Comparison of ENCODE assay signal across 22 cellular contexts in the genomic region with DNA sequence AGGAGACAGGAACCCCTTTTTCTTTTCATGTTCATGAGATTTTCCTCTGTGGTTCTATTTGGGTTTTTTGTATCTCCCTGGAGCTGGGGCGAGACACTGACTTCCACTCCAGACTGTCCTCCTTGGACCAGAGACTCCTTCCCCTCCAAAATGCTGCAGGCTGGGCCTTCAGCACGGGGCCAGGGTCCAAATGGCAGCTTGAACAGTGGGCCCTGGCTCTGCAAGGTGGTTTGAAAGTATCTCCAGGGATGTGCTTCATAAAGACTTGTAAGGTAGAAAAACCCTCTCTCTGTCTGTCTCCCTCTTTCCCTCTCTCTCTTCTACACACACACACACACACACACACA.
DNase-seq lines count a peak whose midpoint lies in the region; ATAC-seq, FAIRE-seq and TF ChIP-seq lines count a peak whose summit lies in the region.
"Had no signal": no experiment of that assay in that cellular context is flagged by ENCODE, and none has a peak within 500 bp of the region (broad histone marks: within the 10 kb centered on the region; RNA-seq: fewer than 3 reads in every experiment).

No MANE protein-coding gene starts in this region.

- no peaks in the 10 kb centered on the region for H3K9me3 ChIP-seq in SJSA1 (replicated peaks)
- H3K9me3 ChIP-seq in endothelial cell of umbilical vein (replicated peaks; ENCODE audit: control insufficient read depth, insufficient read depth, low read length), result no peaks in the 10 kb centered on the region
- no peaks in the 10 kb centered on the region for H3K9me3 ChIP-seq in suprapubic skin

- H3K27ac ChIP-seq in SJSA1, result peak overlapping the region; percentile 46; the same call in 1 of the 2 replicates
- H3K27ac ChIP-seq in endothelial cell of umbilical vein (ENCODE audit: insufficient read depth, low read depth, low read length), result no peak overlapping the region
- no peak overlapping the region for H3K27ac ChIP-seq in suprapubic skin
- H3K27ac ChIP-seq in dorsolateral prefrontal cortex, result no peak overlapping the region

- 83% methylated on average over 2 of the region's 2 CpGs for WGBS in suprapubic skin

- no TSS peak for BruUV-seq in endothelial cell of umbilical vein (replicated peaks; lab: Mats Ljungman, UMichigan)

- H3K27me3 ChIP-seq in SJSA1 (replicated peaks) (no peaks in the 10 kb centered on the region), endothelial cell of umbilical vein (ENCODE audit: control insufficient read depth in 2 of 2, insufficient read depth in 2 of 2, low read length in 2 of 2) (no peaks in the 10 kb centered on the region), suprapubic skin (no peaks in the 10 kb centered on the region), dorsolateral prefrontal cortex (no peaks in the 10 kb centered on the region)

- no peaks in the 10 kb centered on the region for H3K9me1 ChIP-seq in endothelial cell of umbilical vein (replicated peaks; ENCODE audit: control insufficient read depth, extremely low read depth, insufficient read depth, low read length)

- H3K4me3 ChIP-seq in SJSA1, result no peak overlapping the region
- no peak overlapping the region for H3K4me3 ChIP-seq in endothelial cell of umbilical vein (replicated peaks in 1 of 3; ENCODE audit: insufficient read depth in 1 of 3, low read depth in 1 of 3, low read length in 3 of 3)
- H3K4me3 ChIP-seq in suprapubic skin, result no peak overlapping the region
- H3K4me3 ChIP-seq in dorsolateral prefrontal cortex, result no peak overlapping the region

- H3K4me2 ChIP-seq in endothelial cell of umbilical vein (ENCODE audit: insufficient read depth, low read length), result no peak overlapping the region

- no peak for FAIRE-seq in endothelial cell of umbilical vein (lab: Jason Lieb, UNC)

- no peak for TF ChIP-seq EP300 in suprapubic skin (IDR thresholded peaks at IDR 0.05)

- H4K20me1 ChIP-seq in endothelial cell of umbilical vein (replicated peaks; ENCODE audit: control insufficient read depth, extremely low read depth, insufficient read depth, low read length), result no peaks in the 10 kb centered on the region

- peaks cover 30% of the 10 kb centered on the region for H3K4me1 ChIP-seq in SJSA1 (replicated peaks)
- peaks cover 10% of the 10 kb centered on the region for H3K4me1 ChIP-seq in endothelial cell of umbilical vein (ENCODE audit: control insufficient read depth, extremely low read depth, insufficient read depth, low read length)
- H3K4me1 ChIP-seq in suprapubic skin, result peaks cover 3% of the 10 kb centered on the region

- H3K4me1 Mint-ChIP-seq in osteocyte (ENCODE audit: unreplicated experiment), result peaks cover 17% of the 10 kb centered on the region
- H3K4me1 Mint-ChIP-seq: CD4-positive, CD25-positive, alpha-beta regulatory T cell; T-helper 17 cell had no signal

- ATAC-seq in HG03354 (IDR thresholded peaks at IDR 0.05; ENCODE audit: poor library complexity, severe bottlenecking, unreplicated experiment), result no peak
- ATAC-seq: PC-3, T-helper 17 cell had no signal

- H3K27ac Mint-ChIP-seq in osteocyte (ENCODE audit: unreplicated experiment), result no peak overlapping the region
- H3K27ac Mint-ChIP-seq: CD4-positive, CD25-positive, alpha-beta regulatory T cell; nephron progenitor cell; T-helper 17 cell had no signal

- no peaks in the 10 kb centered on the region for H3K79me2 ChIP-seq in endothelial cell of umbilical vein (ENCODE audit: control insufficient read depth, insufficient read depth, low read length)

- POLR2A ChIA-PET in endothelial cell of umbilical vein (lab: Charles Lee), result no interaction called here

- H3K9me3 Mint-ChIP-seq in osteocyte (ENCODE audit: unreplicated experiment), result no peaks in the 10 kb centered on the region
- H3K9me3 Mint-ChIP-seq: nephron progenitor cell had no signal

- CTCF ChIA-PET in endothelial cell of umbilical vein (lab: Charles Lee), result no interaction called here

- TF ChIP-seq POLR2A in endothelial cell of umbilical vein (IDR thresholded peaks at IDR 0.05; ENCODE audit: low read depth, low read length), result no peak
- no peak for TF ChIP-seq POLR2A in suprapubic skin (IDR thresholded peaks at IDR 0.05)

- dilution Hi-C loops in endothelial cell of umbilical vein (cut with MboI; ENCODE audit: extremely low pct_ligation_motif_present, low sequenced_read_pairs), result no loop called here

- peaks cover 2% of the 10 kb centered on the region for H3K27me3 Mint-ChIP-seq in osteocyte (ENCODE audit: unreplicated experiment)
- H3K27me3 Mint-ChIP-seq: CD4-positive, CD25-positive, alpha-beta regulatory T cell; T-helper 17 cell had no signal

- H3K36me3 Mint-ChIP-seq in osteocyte (ENCODE audit: unreplicated experiment), result peaks cover 1% of the 10 kb centered on the region
- H3K36me3 Mint-ChIP-seq: CD4-positive, CD25-positive, alpha-beta regulatory T cell had no signal

- DNase-seq in SJSA1 (ENCODE audit: low read depth in 1 of 2, low spot score in 2 of 2) (peak in 1 of 2 experiments; percentile 15), endothelial cell of umbilical vein (ENCODE audit: low read depth, low spot score) (no peak), osteocyte (ENCODE audit: extremely low spot score, unreplicated experiment) (peak; percentile 46), suprapubic skin (ENCODE audit: low spot score in 2 of 2) (peak; percentile 13 to 20), kidney tubule cell (ENCODE audit: low spot score) (no peak), activated gamma-delta T cell treated with Interleukin-2 at 50 U/mL for 16 hours (no peak), dorsolateral prefrontal cortex (no peak)
- DNase-seq: activated gamma-delta T cell; CD4-positive, CD25-positive, alpha-beta regulatory T cell; DMS153; effector CD8-positive, alpha-beta T cell; GDM1; KBM-7; MV-4-11; NCI-H1694 treated with DMSO at 0.1 percent for 48 hours; NCI-H2227 treated with DMSO at 0.1 percent for 48 hours; nephron progenitor cell; SIG-M5; stimulated activated CD4-positive, alpha-beta T cell treated with anti-CD3 and anti-CD28 coated beads, Interleukin-15, amount 100 ng/mL, for 24 hours; T-helper 17 cell had no signal

- H2AFZ ChIP-seq in endothelial cell of umbilical vein (ENCODE audit: low read depth, low read length), result peak overlapping the region; percentile 29

- H3K9ac ChIP-seq in endothelial cell of umbilical vein (replicated peaks; ENCODE audit: extremely low read depth, insufficient read depth, low read length), result no peak overlapping the region

- no peak for TF ChIP-seq CTCF in endothelial cell of umbilical vein (IDR thresholded peaks at IDR 0.05; ENCODE audit: extremely low read depth in 1 of 2, insufficient read depth in 1 of 2, low read depth in 1 of 2, low read length in 2 of 2)
- TF ChIP-seq CTCF in osteocyte (IDR thresholded peaks at IDR 0.05), result no peak
- TF ChIP-seq CTCF in suprapubic skin (IDR thresholded peaks at IDR 0.05), result no peak
- no peak for TF ChIP-seq CTCF in dorsolateral prefrontal cortex (IDR thresholded peaks at IDR 0.05 in 54 of 56, conservative IDR thresholded peaks at IDR 0.05 in 2 of 56; ENCODE audit: low read depth in 1 of 56, partially characterized antibody in 56 of 56)

- H3K4me3 Mint-ChIP-seq in osteocyte (ENCODE audit: unreplicated experiment), result no peak overlapping the region
- H3K4me3 Mint-ChIP-seq: CD4-positive, CD25-positive, alpha-beta regulatory T cell; nephron progenitor cell; T-helper 17 cell had no signal

- intact Hi-C loops in endothelial cell of umbilical vein (cut with micrococcal nuclease) (no loop called here), dorsolateral prefrontal cortex (cut with DNase I) (no loop called here)

- H3K36me3 ChIP-seq in SJSA1, result no peaks in the 10 kb centered on the region
- no peaks in the 10 kb centered on the region for H3K36me3 ChIP-seq in endothelial cell of umbilical vein (ENCODE audit: control insufficient read depth in 2 of 2, extremely low read depth in 1 of 2, insufficient read depth in 2 of 2, low read length in 2 of 2)
- no peaks in the 10 kb centered on the region for H3K36me3 ChIP-seq in suprapubic skin

TF ChIP-seq in endothelial cell of umbilical vein, 7 proteins besides CTCF, POLR2A, EP300 and RAD21:
- no peak for TF ChIP-seq POLR2AphosphoS5 (IDR thresholded peaks at IDR 0.05; ENCODE audit: insufficient read depth, low read depth, low read length)
- no peak for TF ChIP-seq JUN (IDR thresholded peaks at IDR 0.05; ENCODE audit: borderline replicate concordance, insufficient read depth, insufficient read length, low read depth)
- TF ChIP-seq, protein P1, sequence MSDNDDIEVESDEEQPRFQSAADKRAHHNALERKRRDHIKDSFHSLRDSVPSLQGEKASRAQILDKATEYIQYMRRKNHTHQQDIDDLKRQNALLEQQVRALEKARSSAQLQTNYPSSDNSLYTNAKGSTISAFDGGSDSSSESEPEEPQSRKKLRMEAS (IDR thresholded peaks at IDR 0.05; ENCODE audit: insufficient read depth, insufficient read length), result no peak
- no peak for TF ChIP-seq FOS (IDR thresholded peaks at IDR 0.05; ENCODE audit: borderline replicate concordance, insufficient read depth, low read length)
- no peak for TF ChIP-seq GATA2 (IDR thresholded peaks at IDR 0.05; ENCODE audit: insufficient read depth, insufficient read length, low read depth, low read length)
- TF ChIP-seq MYC (IDR thresholded peaks at IDR 0.05; ENCODE audit: low read depth, low read length), result no peak
- TF ChIP-seq EZH2 (IDR thresholded peaks at IDR 0.05; ENCODE audit: borderline replicate concordance, low read depth, low read length, severe bottlenecking), result no peak
TF ChIP-seq in endothelial cell of umbilical vein: peak in this region for 0.

Comparison
In these comparisons a context has a peak if more than half of its experiments do, and no peak if none do; other contexts are left out.
1. DNase-seq: peak in osteocyte (single experiment) and suprapubic skin (2 of 2); none in endothelial cell of umbilical vein (single experiment), kidney tubule cell (single experiment), activated gamma-delta T cell treated with Interleukin-2 at 50 U/mL for 16 hours (single experiment) and dorsolateral prefrontal cortex (0 of 10).